Comparison of ENCODE assay signal across 3 cellular contexts in the genomic region with DNA sequence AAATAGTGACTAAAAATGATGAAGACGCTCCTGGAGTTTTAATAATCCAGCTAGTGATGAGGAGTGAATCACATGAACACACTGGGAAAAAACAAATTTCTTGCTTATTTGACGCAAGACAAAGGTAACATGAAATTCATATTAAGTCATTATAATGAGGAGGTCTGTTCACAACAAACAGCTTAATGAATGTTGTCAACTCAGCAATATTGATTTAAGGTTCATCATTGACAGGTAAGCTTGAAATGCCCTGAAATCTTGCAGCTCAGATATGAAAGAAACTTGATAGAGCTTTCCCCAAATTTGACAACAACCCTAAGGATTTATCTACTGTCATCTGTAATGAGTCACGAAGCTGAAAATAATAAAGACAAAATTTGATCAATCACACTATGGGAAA.
TF ChIP-seq lines count a peak whose summit lies in the region.

No MANE protein-coding gene starts in this region.

TF ChIP-seq in HepG2, 621 proteins besides CTCF, POLR2A, EP300 and RAD21:
- TF ChIP-seq ZNF253 (CRISPR knock-in tag; IDR thresholded peaks at IDR 0.05; ENCODE audit: borderline replicate concordance), result no peak
- TF ChIP-seq PCBP1 (IDR thresholded peaks at IDR 0.05; ENCODE audit: borderline replicate concordance, low read depth, low read length), result no peak
- peak; percentile 93 to 96 for TF ChIP-seq MAFK (conservative IDR thresholded peaks at IDR 0.05 in 1 of 2, IDR thresholded peaks at IDR 0.05 in 1 of 2; ENCODE audit: low read length in 2 of 2)
- no peak for TF ChIP-seq ZNF615 (CRISPR knock-in tag; IDR thresholded peaks at IDR 0.05; ENCODE audit: borderline replicate concordance)
- TF ChIP-seq SYNCRIP (IDR thresholded peaks at IDR 0.05; ENCODE audit: insufficient read depth, low read depth, low read length), result no peak
- TF ChIP-seq SNAPC2 (CRISPR knock-in tag; IDR thresholded peaks at IDR 0.05), result no peak
- TF ChIP-seq MAFF (IDR thresholded peaks at IDR 0.05; ENCODE audit: low read depth, low read length), result peak; percentile 96
- TF ChIP-seq XRCC5 (optimal IDR thresholded peaks at IDR 0.05; ENCODE audit: low read length), result no peak
TF ChIP-seq in HepG2: peak in this region for 2.

TF ChIP-seq in IMR-90, 13 proteins besides CTCF, POLR2A, EP300 and RAD21:
- TF ChIP-seq MAFK (IDR thresholded peaks at IDR 0.05; ENCODE audit: low read depth, low read length) (peak; percentile 93), BHLHE40 (IDR thresholded peaks at IDR 0.05; ENCODE audit: low read depth, low read length) (no peak)

TF ChIP-seq in K562, 482 proteins besides CTCF, POLR2A, EP300 and RAD21:
- TF ChIP-seq MAFG (tag; conservative IDR thresholded peaks at IDR 0.05) (peak; percentile 53), MAFK (IDR thresholded peaks at IDR 0.05; ENCODE audit: low read length) (peak; percentile 75), TCF7 (IDR thresholded peaks at IDR 0.05; ENCODE audit: borderline replicate concordance) (no peak), BRF2 (IDR thresholded peaks at IDR 0.05; ENCODE audit: borderline replicate concordance, insufficient read depth, insufficient read length) (no peak), POLR3G (IDR thresholded peaks at IDR 0.05; ENCODE audit: extremely low read depth, insufficient read length, insufficient replicate concordance) (no peak), SRSF7 (optimal IDR thresholded peaks at IDR 0.05; ENCODE audit: low read depth, low read length) (no peak), TARDBP (IDR thresholded peaks at IDR 0.05) (no peak), ZNF316 (IDR thresholded peaks at IDR 0.05) (peak; percentile 74), MAFF (IDR thresholded peaks at IDR 0.05; ENCODE audit: low read length) (peak; percentile 76), C11orf30 (IDR thresholded peaks at IDR 0.05; ENCODE audit: low read depth) (peak; percentile 57)
TF ChIP-seq in K562: peak in this region for 5.
